In genomic region chr9:27534131-27534530, GRCh38 we compare ENCODE assay signal across 21 cellular contexts. TPM values are rescaled to one million over a fixed set of nuclear protein-coding genes. Genes with fewer than 3 reads are reported as not detected.
A peak's percentile ranks its signal among the peaks of the same experiment; 100 is the strongest.
DNase-seq lines count a peak whose midpoint lies in the region; ATAC-seq and TF ChIP-seq lines count a peak whose summit lies in the region.
"Had no signal": no experiment of that assay in that cellular context is flagged by ENCODE, and none has a peak within 500 bp of the region (broad histone marks: within the 10 kb centered on the region; RNA-seq: fewer than 3 reads in every experiment).

No MANE protein-coding gene starts in this region.

- no peaks in the 10 kb centered on the region for H3K9me3 ChIP-seq in muscle layer of duodenum (ENCODE audit: control insufficient read depth in 1 of 2, low read length in 2 of 2)
- H3K9me3 ChIP-seq: heart right ventricle, SK-N-SH had no signal

- no peaks in the 10 kb centered on the region for H3K9me3 Mint-ChIP-seq in WTC11
- H3K9me3 Mint-ChIP-seq in natural killer cell treated with Interleukin-12 subunit alpha and Interleukin-12 subunit beta and Interleukin-15 and Interleukin-18, amount 100 ng/mL, for 72 hours = no peaks in the 10 kb centered on the region
- H3K9me3 Mint-ChIP-seq: activated CD4-positive, alpha-beta T cell treated with anti-CD3 and anti-CD28 coated beads, Interleukin-2, amount 10 ng/mL, durations not matched to agents 24 days and 14 days had no signal

- CTCF ChIA-PET in WTC11 (lab: Charles Lee) = interaction anchor here (2.0 kb wide), 1 partner anchor 201 kb away, joined by 18 read pairs; no protein-coding TSS in a partner anchor

- H3K27ac Mint-ChIP-seq in WTC11 = no peak overlapping the region
- no peak overlapping the region for H3K27ac Mint-ChIP-seq in natural killer cell treated with Interleukin-12 subunit alpha and Interleukin-12 subunit beta and Interleukin-15 and Interleukin-18, amount 100 ng/mL, for 72 hours
- H3K27ac Mint-ChIP-seq: activated CD4-positive, alpha-beta T cell treated with anti-CD3 and anti-CD28 coated beads, Interleukin-2, amount 10 ng/mL, durations not matched to agents 24 days and 14 days had no signal

- ATAC-seq in WTC11 = no peak
- no peak for ATAC-seq in natural killer cell treated with Interleukin-12 subunit alpha and Interleukin-12 subunit beta and Interleukin-15 and Interleukin-18, amount 100 ng/mL, for 72 hours
- ATAC-seq: Panc1 had no signal

- H3K4me3 Mint-ChIP-seq in WTC11 = no peak overlapping the region
- H3K4me3 Mint-ChIP-seq in natural killer cell treated with Interleukin-12 subunit alpha and Interleukin-12 subunit beta and Interleukin-15 and Interleukin-18, amount 100 ng/mL, for 72 hours = no peak overlapping the region
- H3K4me3 Mint-ChIP-seq: activated CD4-positive, alpha-beta T cell treated with anti-CD3 and anti-CD28 coated beads, Interleukin-2, amount 10 ng/mL, durations not matched to agents 24 days and 14 days had no signal

- peaks cover 13 to 16% of the 10 kb centered on the region in 2 donors for H3K4me1 ChIP-seq in muscle layer of duodenum (ENCODE audit: control insufficient read depth in 1 of 2, insufficient read depth in 2 of 2, low read length in 2 of 2)

- POLR2A ChIA-PET in WTC11 (lab: Charles Lee) = no interaction called here

- H3K27me3 ChIP-seq in muscle layer of duodenum (ENCODE audit: low read depth, low read length) = no peaks in the 10 kb centered on the region
- H3K27me3 ChIP-seq: heart right ventricle had no signal

- H3K27me3 Mint-ChIP-seq in WTC11 (ENCODE audit: low read depth) = no peaks in the 10 kb centered on the region
- H3K27me3 Mint-ChIP-seq in natural killer cell treated with Interleukin-12 subunit alpha and Interleukin-12 subunit beta and Interleukin-15 and Interleukin-18, amount 100 ng/mL, for 72 hours = peaks cover 0 to 8% of the 10 kb centered on the region in 2 donors

- no peak overlapping the region for H3K4me3 ChIP-seq in muscle layer of duodenum (ENCODE audit: low read depth in 1 of 2, low read length in 2 of 2)
- H3K4me3 ChIP-seq: heart right ventricle had no signal

- peak; percentile 28 for DNase-seq in NCI-H69 (lab: John Stamatoyannopoulos, UW)
- DNase-seq in dermis microvascular lymphatic vessel endothelial cell (ENCODE audit: low read depth in 2 of 2) = peak; percentile 21 to 53
- no peak for DNase-seq in WTC11 (ENCODE audit: low spot score)
- DNase-seq in H4 (ENCODE audit: low spot score) = no peak
- no peak for DNase-seq in natural killer cell treated with Interleukin-12 subunit alpha and Interleukin-12 subunit beta and Interleukin-15 and Interleukin-18, amount 100 ng/mL, for 72 hours (ENCODE audit: low spot score)
- DNase-seq in AML-193 (lab: John Stamatoyannopoulos, UW) = no peak
- DNase-seq: activated CD4-positive, alpha-beta T cell treated with anti-CD3 and anti-CD28 coated beads, Interleukin-2, amount 10 ng/mL, durations not matched to agents 24 days and 14 days; activated CD8-positive, alpha-beta memory T cell treated with anti-CD3 and anti-CD28 coated beads, Interleukin-2, amount 50 U/mL, for 4 hours; aorta; cortex of kidney; EL; HCEC 1CT; heart right ventricle; NCI-H1048; SK-N-SH had no signal

- H3K36me3 Mint-ChIP-seq in WTC11 = no peaks in the 10 kb centered on the region; the same call in 1 of the 2 replicates
- no peaks in the 10 kb centered on the region for H3K36me3 Mint-ChIP-seq in natural killer cell treated with Interleukin-12 subunit alpha and Interleukin-12 subunit beta and Interleukin-15 and Interleukin-18, amount 100 ng/mL, for 72 hours

- H3K27ac ChIP-seq in muscle layer of duodenum (ENCODE audit: low read length) (peak overlapping the region; percentile 4), temporal lobe (ENCODE audit: low read depth, low read length) (peak overlapping the region; percentile 70)
- H3K27ac ChIP-seq: KMS-11 had no signal

- no peaks in the 10 kb centered on the region for H3K36me3 ChIP-seq in muscle layer of duodenum (ENCODE audit: control insufficient read depth in 1 of 2, insufficient read depth in 2 of 2, low read length in 2 of 2)

- H3K4me1 Mint-ChIP-seq in WTC11 = peaks cover 38% of the 10 kb centered on the region
- H3K4me1 Mint-ChIP-seq in natural killer cell treated with Interleukin-12 subunit alpha and Interleukin-12 subunit beta and Interleukin-15 and Interleukin-18, amount 100 ng/mL, for 72 hours (ENCODE audit: low read depth in 2 of 2) = peaks cover 0 to 3% of the 10 kb centered on the region in 2 donors

- TF ChIP-seq CTCF in WTC11 (IDR thresholded peaks at IDR 0.05) = no peak

TF ChIP-seq in WTC11, 78 proteins besides CTCF, POLR2A, EP300 and RAD21 (continues in another document):
- TF ChIP-seq GTF2I (CRISPR knock-in tag; conservative IDR thresholded peaks at IDR 0.05) = no peak
- TF ChIP-seq AFF4 (CRISPR knock-in tag; IDR thresholded peaks at IDR 0.05; ENCODE audit: borderline replicate concordance) = no peak
- TF ChIP-seq FOXK1 (CRISPR knock-in tag; IDR thresholded peaks at IDR 0.05) = no peak
- TF ChIP-seq, protein P1, sequence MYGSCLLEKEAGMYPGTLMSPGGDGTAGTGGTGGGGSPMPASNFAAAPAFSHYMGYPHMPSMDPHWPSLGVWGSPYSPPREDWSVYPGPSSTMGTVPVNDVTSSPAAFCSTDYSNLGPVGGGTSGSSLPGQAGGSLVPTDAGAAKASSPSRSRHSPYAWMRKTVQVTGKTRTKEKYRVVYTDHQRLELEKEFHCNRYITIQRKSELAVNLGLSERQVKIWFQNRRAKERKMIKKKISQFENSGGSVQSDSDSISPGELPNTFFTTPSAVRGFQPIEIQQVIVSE (CRISPR knock-in tag; IDR thresholded peaks at IDR 0.05; ENCODE audit: borderline replicate concordance) = no peak
- TF ChIP-seq JUN (CRISPR knock-in tag; IDR thresholded peaks at IDR 0.05) = no peak
- no peak for TF ChIP-seq MLX (CRISPR knock-in tag; IDR thresholded peaks at IDR 0.05)
- TF ChIP-seq CBFB (CRISPR knock-in tag; IDR thresholded peaks at IDR 0.05; ENCODE audit: low read depth) = no peak
- TF ChIP-seq ZNF232 (CRISPR knock-in tag; IDR thresholded peaks at IDR 0.05) = no peak
- no peak for TF ChIP-seq NR3C1 (CRISPR knock-in tag; conservative IDR thresholded peaks at IDR 0.05; ENCODE audit: low read depth)

RNA-seq across cellular contexts. Expression of gene MOB3B, which starts 4.5 kb away (rescaled TPM):
- total RNA-seq in dermis microvascular lymphatic vessel endothelial cell = 1.4 and 1.9 TPM in 2 replicates
- total RNA-seq in temporal lobe = 7.6 TPM
- 18.9 to 25.1 TPM (median 20.9 TPM) in 3 replicates for total RNA-seq in WTC11 (2021)
- total RNA-seq in H4 (2014; rRNA removed; shearing (Covaris generic)) = 0.10 and 0.39 TPM in 2 replicates
- under 1 TPM; 0.11 to 0.59 TPM for total RNA-seq in natural killer cell treated with Interleukin-12 subunit alpha and Interleukin-12 subunit beta and Interleukin-15 and Interleukin-18, amount 100 ng/mL, for 72 hours

RNA-seq across cellular contexts. Expression of gene IFNK, which starts 10.0 kb away (rescaled TPM):
- total RNA-seq in dermis microvascular lymphatic vessel endothelial cell (not detected in 2 replicates), temporal lobe (not detected), WTC11 (2021) (not detected in 3 replicates)
- total RNA-seq in H4 (2014; rRNA removed; shearing (Covaris generic)) = not detected in 2 replicates
- not detected for total RNA-seq in natural killer cell treated with Interleukin-12 subunit alpha and Interleukin-12 subunit beta and Interleukin-15 and Interleukin-18, amount 100 ng/mL, for 72 hours
- total RNA-seq: activated CD4-positive, alpha-beta T cell treated with anti-CD3 and anti-CD28 coated beads, Interleukin-2, amount 10 ng/mL, durations not matched to agents 24 days and 14 days; aorta; epithelial cell of proximal tubule; heart right ventricle; osteoblast had no signal

RNA-seq across cellular contexts. Expression of gene C9orf72, which starts 39.1 kb away (rescaled TPM):
- total RNA-seq in dermis microvascular lymphatic vessel endothelial cell (5.3 and 6.3 TPM in 2 replicates), temporal lobe (48.7 TPM), WTC11 (2021) (21.5 to 23.1 TPM (median 21.5 TPM) in 3 replicates)
- total RNA-seq in H4 (2014; rRNA removed; shearing (Covaris generic)) = 6.4 and 8.8 TPM in 2 replicates
- 1 to 10 TPM; 4.0 to 6.1 TPM for total RNA-seq in natural killer cell treated with Interleukin-12 subunit alpha and Interleukin-12 subunit beta and Interleukin-15 and Interleukin-18, amount 100 ng/mL, for 72 hours

Comparison
In these comparisons a context has a peak if more than half of its experiments do, and no peak if none do; other contexts are left out.
1. DNase-seq: peak in NCI-H69 (single experiment) and dermis microvascular lymphatic vessel endothelial cell (2 of 2); none in WTC11 (single experiment), H4 (single experiment), natural killer cell treated with Interleukin-12 subunit alpha and Interleukin-12 subunit beta and Interleukin-15 and Interleukin-18, amount 100 ng/mL, for 72 hours (single experiment) and AML-193 (0 of 2).